In the genomic region with DNA sequence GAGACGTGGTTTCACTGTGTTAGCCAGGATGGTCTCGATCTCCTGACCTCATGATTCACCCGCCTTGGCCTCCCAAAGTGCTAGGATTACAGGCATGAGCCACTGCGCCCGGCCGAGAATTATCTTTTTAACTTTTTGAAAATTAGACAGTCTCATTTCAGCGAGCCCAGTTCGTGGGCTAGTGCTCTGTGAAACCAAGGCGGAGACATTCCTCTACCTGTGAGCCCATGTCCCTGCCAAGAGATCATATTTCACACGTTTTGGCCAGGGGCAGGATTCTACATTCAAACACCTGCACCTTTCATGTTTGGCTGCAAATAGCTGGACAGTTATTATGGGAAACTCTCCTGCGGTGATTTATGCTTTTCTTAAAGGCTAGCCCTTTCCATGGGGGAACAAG, we compare ENCODE assay signal across 15 cellular contexts.
DNase-seq lines count a peak whose midpoint lies in the region; ATAC-seq and TF ChIP-seq lines count a peak whose summit lies in the region.
"Had no signal": no experiment of that assay in that cellular context is flagged by ENCODE, and none has a peak within 500 bp of the region (broad histone marks: within the 10 kb centered on the region; RNA-seq: fewer than 3 reads in every experiment).

No MANE protein-coding gene starts in this region.

- TF ChIP-seq CTCF in GM23338 (conservative IDR thresholded peaks at IDR 0.05; ENCODE audit: low read depth in 2 of 2): no peak
- no peak for TF ChIP-seq CTCF in MM.1S (IDR thresholded peaks at IDR 0.05; ENCODE audit: low read length)
- TF ChIP-seq CTCF in mesothelial cell of epicardium (IDR thresholded peaks at IDR 0.05; ENCODE audit: unreplicated experiment): no peak

- no peak overlapping the region for H3K4me3 ChIP-seq in GM23338
- no peak overlapping the region for H3K4me3 ChIP-seq in MM.1S (ENCODE audit: low read length)
- H3K4me3 ChIP-seq: K562 had no signal

- no peaks in the 10 kb centered on the region for H3K4me1 ChIP-seq in GM23338 (ENCODE audit: insufficient read depth)
- peaks cover 25% of the 10 kb centered on the region for H3K4me1 ChIP-seq in MM.1S (ENCODE audit: low read length)

- H4K20me1 ChIP-seq in GM23338 (replicated peaks; ENCODE audit: insufficient read depth): no peaks in the 10 kb centered on the region
- no peaks in the 10 kb centered on the region for H4K20me1 ChIP-seq in MM.1S (ENCODE audit: insufficient read depth, low read length)

- ATAC-seq in GM23338 (peak; percentile 51), GM19455 (IDR thresholded peaks at IDR 0.05; ENCODE audit: unreplicated experiment) (no peak), HG03135 (IDR thresholded peaks at IDR 0.05; ENCODE audit: unreplicated experiment) (no peak)
- ATAC-seq: K562 had no signal

- H3K27me3 Mint-ChIP-seq in GM23338 (ENCODE audit: insufficient read depth, low read depth, poor library complexity) (peaks cover 6% of the 10 kb centered on the region), mesothelial cell of epicardium (ENCODE audit: low read depth) (no peaks in the 10 kb centered on the region)

- H3F3A ChIP-seq in GM23338 (replicated peaks; ENCODE audit: low read depth) (no peaks in the 10 kb centered on the region), MM.1S (ENCODE audit: insufficient read depth, low read length) (no peaks in the 10 kb centered on the region)

- H2AFZ ChIP-seq in GM23338 (no peak overlapping the region), MM.1S (ENCODE audit: low read length) (no peak overlapping the region)

- DNase-seq in GM23338 (ENCODE audit: low spot score) (no peak), MM.1S (peak; percentile 64), SW480 (ENCODE audit: low spot score) (peak; percentile 78), mesothelial cell of epicardium (ENCODE audit: low spot score in 2 of 2, unreplicated experiment in 2 of 2) (peak in 1 of 2 experiments; percentile 34), HuH-7.5 (ENCODE audit: low spot score) (no peak)
- DNase-seq: H7, NCI-H1092, NCI-H1930, NCI-H524 treated with DMSO at 0.1 percent for 48 hours, Right ventricle myocardium superior, SK-N-SH had no signal

- H3K79me2 ChIP-seq in GM23338 (replicated peaks; ENCODE audit: insufficient read depth) (no peaks in the 10 kb centered on the region), MM.1S (ENCODE audit: low read length) (no peaks in the 10 kb centered on the region)

- no peak overlapping the region for H3K27ac ChIP-seq in GM23338 (ENCODE audit: low read depth)
- no peak overlapping the region for H3K27ac ChIP-seq in MM.1S (ENCODE audit: low read length)

- H3K4me3 Mint-ChIP-seq in GM23338 (no peak overlapping the region), mesothelial cell of epicardium (no peak overlapping the region)
- H3K4me3 Mint-ChIP-seq: CD14-positive monocyte had no signal

- no peak overlapping the region for H3K9ac ChIP-seq in MM.1S (ENCODE audit: low read length)
- H3K9ac ChIP-seq: SK-N-SH had no signal

- H3K27me3 ChIP-seq in GM23338 (ENCODE audit: insufficient read depth): no peaks in the 10 kb centered on the region
- no peaks in the 10 kb centered on the region for H3K27me3 ChIP-seq in MM.1S (replicated peaks; ENCODE audit: insufficient read depth, low read length)

- H3K9me3 Mint-ChIP-seq in GM23338 (no peaks in the 10 kb centered on the region; the same call in 2 of the 3 replicates), mesothelial cell of epicardium (no peaks in the 10 kb centered on the region)

- H3K9me3 ChIP-seq in MM.1S (replicated peaks; ENCODE audit: insufficient read depth, low read length): no peaks in the 10 kb centered on the region
- H3K9me3 ChIP-seq: SK-N-SH had no signal

- H3K4me1 Mint-ChIP-seq in GM23338: peaks cover 16% of the 10 kb centered on the region
- H3K4me1 Mint-ChIP-seq in mesothelial cell of epicardium: peaks cover 12% of the 10 kb centered on the region

- H3K36me3 Mint-ChIP-seq in GM23338 (ENCODE audit: low read depth) (no peaks in the 10 kb centered on the region; the same call in 2 of the 3 replicates), mesothelial cell of epicardium (peaks cover 10% of the 10 kb centered on the region)
- H3K36me3 Mint-ChIP-seq: CD14-positive monocyte had no signal

- H3K27ac Mint-ChIP-seq in GM23338 (no peak overlapping the region), mesothelial cell of epicardium (peak overlapping the region; percentile 50)
- H3K27ac Mint-ChIP-seq: CD14-positive monocyte had no signal

- no peak overlapping the region for H3K4me2 ChIP-seq in GM23338
- H3K4me2 ChIP-seq in MM.1S (ENCODE audit: low read depth, low read length): peak overlapping the region; percentile 42; the same call in 1 of the 2 replicates
- H3K4me2 ChIP-seq: SK-N-SH had no signal

- H3K36me3 ChIP-seq in GM23338 (ENCODE audit: insufficient read depth) (no peaks in the 10 kb centered on the region), MM.1S (replicated peaks; ENCODE audit: insufficient read depth, low read length) (no peaks in the 10 kb centered on the region)

- H3K9me2 ChIP-seq in GM23338 (ENCODE audit: insufficient read depth) (peaks cover 7% of the 10 kb centered on the region; the same call in 1 of the 2 replicates), MM.1S (replicated peaks; ENCODE audit: insufficient read depth, low read length) (no peaks in the 10 kb centered on the region)
- H3K9me2 ChIP-seq: SK-N-SH had no signal

TF ChIP-seq in GM23338, 12 proteins besides CTCF, POLR2A, EP300 and RAD21 (continues in another document):
- TF ChIP-seq, protein P1, sequence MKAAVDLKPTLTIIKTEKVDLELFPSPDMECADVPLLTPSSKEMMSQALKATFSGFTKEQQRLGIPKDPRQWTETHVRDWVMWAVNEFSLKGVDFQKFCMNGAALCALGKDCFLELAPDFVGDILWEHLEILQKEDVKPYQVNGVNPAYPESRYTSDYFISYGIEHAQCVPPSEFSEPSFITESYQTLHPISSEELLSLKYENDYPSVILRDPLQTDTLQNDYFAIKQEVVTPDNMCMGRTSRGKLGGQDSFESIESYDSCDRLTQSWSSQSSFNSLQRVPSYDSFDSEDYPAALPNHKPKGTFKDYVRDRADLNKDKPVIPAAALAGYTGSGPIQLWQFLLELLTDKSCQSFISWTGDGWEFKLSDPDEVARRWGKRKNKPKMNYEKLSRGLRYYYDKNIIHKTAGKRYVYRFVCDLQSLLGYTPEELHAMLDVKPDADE (IDR thresholded peaks at IDR 0.05): no peak
- no peak for TF ChIP-seq EZH2phosphoT487 (IDR thresholded peaks at IDR 0.05; ENCODE audit: unreplicated experiment)
- TF ChIP-seq NANOG (IDR thresholded peaks at IDR 0.05; ENCODE audit: borderline replicate concordance): no peak
- TF ChIP-seq EZH2 (IDR thresholded peaks at IDR 0.05; ENCODE audit: low read depth, unreplicated experiment): no peak
- TF ChIP-seq, protein P2, sequence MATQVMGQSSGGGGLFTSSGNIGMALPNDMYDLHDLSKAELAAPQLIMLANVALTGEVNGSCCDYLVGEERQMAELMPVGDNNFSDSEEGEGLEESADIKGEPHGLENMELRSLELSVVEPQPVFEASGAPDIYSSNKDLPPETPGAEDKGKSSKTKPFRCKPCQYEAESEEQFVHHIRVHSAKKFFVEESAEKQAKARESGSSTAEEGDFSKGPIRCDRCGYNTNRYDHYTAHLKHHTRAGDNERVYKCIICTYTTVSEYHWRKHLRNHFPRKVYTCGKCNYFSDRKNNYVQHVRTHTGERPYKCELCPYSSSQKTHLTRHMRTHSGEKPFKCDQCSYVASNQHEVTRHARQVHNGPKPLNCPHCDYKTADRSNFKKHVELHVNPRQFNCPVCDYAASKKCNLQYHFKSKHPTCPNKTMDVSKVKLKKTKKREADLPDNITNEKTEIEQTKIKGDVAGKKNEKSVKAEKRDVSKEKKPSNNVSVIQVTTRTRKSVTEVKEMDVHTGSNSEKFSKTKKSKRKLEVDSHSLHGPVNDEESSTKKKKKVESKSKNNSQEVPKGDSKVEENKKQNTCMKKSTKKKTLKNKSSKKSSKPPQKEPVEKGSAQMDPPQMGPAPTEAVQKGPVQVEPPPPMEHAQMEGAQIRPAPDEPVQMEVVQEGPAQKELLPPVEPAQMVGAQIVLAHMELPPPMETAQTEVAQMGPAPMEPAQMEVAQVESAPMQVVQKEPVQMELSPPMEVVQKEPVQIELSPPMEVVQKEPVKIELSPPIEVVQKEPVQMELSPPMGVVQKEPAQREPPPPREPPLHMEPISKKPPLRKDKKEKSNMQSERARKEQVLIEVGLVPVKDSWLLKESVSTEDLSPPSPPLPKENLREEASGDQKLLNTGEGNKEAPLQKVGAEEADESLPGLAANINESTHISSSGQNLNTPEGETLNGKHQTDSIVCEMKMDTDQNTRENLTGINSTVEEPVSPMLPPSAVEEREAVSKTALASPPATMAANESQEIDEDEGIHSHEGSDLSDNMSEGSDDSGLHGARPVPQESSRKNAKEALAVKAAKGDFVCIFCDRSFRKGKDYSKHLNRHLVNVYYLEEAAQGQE (IDR thresholded peaks at IDR 0.05; ENCODE audit: unreplicated experiment): no peak
- no peak for TF ChIP-seq STAT1 (IDR thresholded peaks at IDR 0.05; ENCODE audit: unreplicated experiment)
- TF ChIP-seq POLR2AphosphoS5 (IDR thresholded peaks at IDR 0.05; ENCODE audit: low read depth): no peak
- no peak for TF ChIP-seq CREB1 (CRISPR knock-in tag; IDR thresholded peaks at IDR 0.05; ENCODE audit: low read depth)
- no peak for TF ChIP-seq ZNF114 (CRISPR knock-in tag; IDR thresholded peaks at IDR 0.05)
- TF ChIP-seq ZNF331 (CRISPR knock-in tag; IDR thresholded peaks at IDR 0.05; ENCODE audit: low read depth): no peak
- TF ChIP-seq JUNB (IDR thresholded peaks at IDR 0.05; ENCODE audit: unreplicated experiment): no peak

Comparison
In these comparisons a context has a peak if more than half of its experiments do, and no peak if none do; other contexts are left out.
1. DNase-seq: peak in MM.1S (single experiment) and SW480 (single experiment); none in GM23338 (single experiment) and HuH-7.5 (single experiment).